ENCODE assay signal across 14 cellular contexts in the genomic region with DNA sequence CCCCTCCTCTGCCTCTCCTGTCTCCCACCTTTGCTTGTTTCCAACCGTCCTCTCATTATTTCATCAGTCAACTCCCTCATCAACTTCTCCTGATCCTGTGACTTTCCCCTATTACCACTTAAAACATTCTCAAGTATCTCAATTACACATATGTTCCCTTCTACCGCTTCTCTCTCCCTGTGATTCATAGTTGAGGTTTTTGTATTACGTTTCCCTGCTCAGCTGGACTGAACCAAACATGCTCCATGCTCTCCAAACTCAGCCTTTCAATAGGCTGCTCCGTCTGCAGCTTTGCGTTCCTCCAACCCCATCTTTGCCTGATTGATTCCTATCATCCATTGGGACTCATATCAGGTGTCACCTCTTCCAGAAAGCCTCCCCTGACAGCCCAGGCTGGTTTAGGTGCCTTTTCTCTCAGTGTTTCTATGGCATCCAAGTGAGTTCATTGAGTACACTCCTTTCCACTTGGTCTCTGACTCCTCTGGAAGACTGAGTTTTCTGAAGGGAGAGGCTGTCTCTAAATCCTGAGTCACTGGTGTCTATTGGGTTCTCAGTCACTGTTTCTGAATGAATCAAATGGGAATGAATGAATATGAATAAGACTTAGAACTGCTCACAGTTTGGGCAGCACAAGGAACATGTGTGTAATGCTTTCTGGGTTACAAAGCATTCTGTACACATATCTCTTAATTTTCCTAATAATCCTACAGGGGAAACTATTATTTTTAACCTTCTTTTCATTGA. TPM values are rescaled to one million over a fixed set of nuclear protein-coding genes. Genes with fewer than 3 reads are reported as not detected.
DNase-seq lines count a peak whose midpoint lies in the region; ATAC-seq and TF ChIP-seq lines count a peak whose summit lies in the region.
"Had no signal": no experiment of that assay in that cellular context is flagged by ENCODE, and none has a peak within 500 bp of the region (broad histone marks: within the 10 kb centered on the region; RNA-seq: fewer than 3 reads in every experiment).

No MANE protein-coding gene starts in this region.

- peak overlapping the region in 1 of 2 experiments; percentile 46 for H3K23ac ChIP-seq in mesenchymal stem cell (ENCODE audit: low read length in 2 of 2)

- H4K91ac ChIP-seq in mesenchymal stem cell (ENCODE audit: low read length) = no peak overlapping the region

- no peaks in the 10 kb centered on the region for H3K9me3 ChIP-seq in mesenchymal stem cell (ENCODE audit: control insufficient read depth, low read length)
- no peaks in the 10 kb centered on the region for H3K9me3 ChIP-seq in body of pancreas
- H3K9me3 ChIP-seq in tibial nerve = no peaks in the 10 kb centered on the region

- intact Hi-C loops in body of pancreas (cut with DNase I) = no loop called here

- H3K27ac ChIP-seq in mesenchymal stem cell (ENCODE audit: low read length, poor library complexity, severe bottlenecking) (no peak overlapping the region), body of pancreas (peak overlapping the region in 1 of 4 donors; percentile 10), tibial nerve (no peak overlapping the region)
- H3K27ac ChIP-seq: SK-N-MC had no signal

- H3K4me2 ChIP-seq in mesenchymal stem cell (ENCODE audit: low read length, poor library complexity, severe bottlenecking) = no peak overlapping the region

- WGBS in mesenchymal stem cell = 70% methylated on average over 5 of the region's 5 CpGs
- WGBS in body of pancreas, 2 donors = 65 to 69% methylated on average over 5 of the region's 5 CpGs
- 81 to 89% methylated on average over 5 of the region's 5 CpGs for WGBS in tibial nerve, 2 donors

- no peak overlapping the region for H2BK120ac ChIP-seq in mesenchymal stem cell (ENCODE audit: low read depth, low read length)

- H3K14ac ChIP-seq in mesenchymal stem cell (ENCODE audit: low read length in 2 of 2) = no peak overlapping the region

- no peak for TF ChIP-seq POLR2A in body of pancreas (IDR thresholded peaks at IDR 0.05)
- TF ChIP-seq POLR2A in tibial nerve (IDR thresholded peaks at IDR 0.05) = no peak

- H3K4me1 ChIP-seq in mesenchymal stem cell (ENCODE audit: control insufficient read depth, insufficient read depth, low read depth, low read length) (peaks cover 2% of the 10 kb centered on the region), body of pancreas (peaks cover 29% of the 10 kb centered on the region), tibial nerve (peaks cover 0 to 32% (median 9%) of the 10 kb centered on the region in 4 donors)

- H3K4me3 ChIP-seq in choroid plexus epithelial cell (ENCODE audit: low read depth, low read length) (no peak overlapping the region), mesenchymal stem cell (ENCODE audit: insufficient read depth in 1 of 2, low read depth in 1 of 2, low read length in 2 of 2) (peak overlapping the region in 1 of 2 experiments; percentile 31), body of pancreas (no peak overlapping the region), tibial nerve (no peak overlapping the region)
- H3K4me3 ChIP-seq: SK-N-MC had no signal

- H3K36me3 ChIP-seq in mesenchymal stem cell (ENCODE audit: control insufficient read depth in 1 of 2, insufficient read depth in 2 of 2, low read depth in 1 of 2, low read length in 2 of 2) (no peaks in the 10 kb centered on the region), body of pancreas (replicated peaks in 1 of 2; ENCODE audit: insufficient read depth in 1 of 2, low read depth in 2 of 2) (no peaks in the 10 kb centered on the region), tibial nerve (no peaks in the 10 kb centered on the region)

- TF ChIP-seq EP300 in tibial nerve (IDR thresholded peaks at IDR 0.05) = no peak

- DNase-seq in DMS 273 (lab: John Stamatoyannopoulos, UW; ENCODE audit: unreplicated experiment) (peak; percentile 36), LHCN-M2 (ENCODE audit: low read depth) (peak; percentile 88), choroid plexus epithelial cell (ENCODE audit: low read depth) (peak; percentile 92), mesenchymal stem cell (peak; percentile 91), amygdala (lab: John Stamatoyannopoulos, UW) (no peak), body of pancreas (no peak), tibial nerve (ENCODE audit: low spot score in 2 of 2) (no peak)
- DNase-seq: activated CD4-positive, alpha-beta memory T cell treated with anti-CD3 and anti-CD28 coated beads for 36 hours; DMS79; glutamatergic neuron; midbrain; NCI-H446 treated with DMSO at 0.1 percent for 48 hours had no signal

- no peak overlapping the region for H2AK5ac ChIP-seq in mesenchymal stem cell (ENCODE audit: low read length, severe bottlenecking)

- peak overlapping the region in 1 of 2 experiments; percentile 0 for H2BK12ac ChIP-seq in mesenchymal stem cell (ENCODE audit: low read length in 2 of 2)

- no peak for ATAC-seq in body of pancreas
- ATAC-seq in GM18907 (IDR thresholded peaks at IDR 0.05; ENCODE audit: unreplicated experiment) = no peak

- no peak overlapping the region for H4K8ac ChIP-seq in mesenchymal stem cell (ENCODE audit: low read length)

- H2BK5ac ChIP-seq in mesenchymal stem cell (ENCODE audit: low read depth, low read length, poor library complexity, severe bottlenecking) = no peak overlapping the region

- no peak overlapping the region for H3K18ac ChIP-seq in mesenchymal stem cell (ENCODE audit: low read depth in 1 of 2, low read length in 2 of 2)

- H3K79me1 ChIP-seq in mesenchymal stem cell (replicated peaks; ENCODE audit: low read length, poor library complexity, severe bottlenecking) = peaks cover 21% of the 10 kb centered on the region

- no peak overlapping the region for H2AFZ ChIP-seq in mesenchymal stem cell (ENCODE audit: low read depth, low read length)

- TF ChIP-seq CTCF in choroid plexus epithelial cell (conservative IDR thresholded peaks at IDR 0.05; ENCODE audit: low read depth, low read length) (no peak), body of pancreas (IDR thresholded peaks at IDR 0.05) (no peak), tibial nerve (IDR thresholded peaks at IDR 0.05) (no peak)

- H2BK15ac ChIP-seq in mesenchymal stem cell (ENCODE audit: low read depth, poor library complexity, severe bottlenecking) = no peak overlapping the region

- H3K9ac ChIP-seq in mesenchymal stem cell (ENCODE audit: low read length) = peak overlapping the region; percentile 77

- H3K27me3 ChIP-seq in mesenchymal stem cell (ENCODE audit: control insufficient read depth in 1 of 2, insufficient read depth in 1 of 2, low read length in 2 of 2) (no peaks in the 10 kb centered on the region), body of pancreas (no peaks in the 10 kb centered on the region), tibial nerve (no peaks in the 10 kb centered on the region)

- H3K4ac ChIP-seq in mesenchymal stem cell (ENCODE audit: low read depth in 1 of 2, low read length in 2 of 2) = no peak overlapping the region

RNA-seq across cellular contexts. Expression of a gene that starts 56.4 kb away (rescaled TPM):
- total RNA-seq in LHCN-M2 (2014; rRNA removed) = 1.1 and 1.5 TPM in 2 replicates
- polyA plus RNA-seq in LHCN-M2 (2012) = 1.1 TPM
- 18.9 TPM for polyA plus RNA-seq in mesenchymal stem cell (2013, experiment 1 of 2)
- 18.3 TPM for polyA plus RNA-seq in mesenchymal stem cell (2013, experiment 2 of 2)
- 10 to 100 TPM; 60.4 to 96.2 TPM for total RNA-seq in body of pancreas
- 10 to 100 TPM; 15.3 to 55.9 (median 45.4) TPM for total RNA-seq in tibial nerve

Comparison
In these comparisons a context has a peak if more than half of its experiments do, and no peak if none do; other contexts are left out.
1. DNase-seq: peak in DMS 273 (single experiment), LHCN-M2 (single experiment), choroid plexus epithelial cell (single experiment) and mesenchymal stem cell (single experiment); none in amygdala (0 of 56), body of pancreas (0 of 4) and tibial nerve (0 of 2).